ENCODE assay signal across 10 cellular contexts in the genomic region with DNA sequence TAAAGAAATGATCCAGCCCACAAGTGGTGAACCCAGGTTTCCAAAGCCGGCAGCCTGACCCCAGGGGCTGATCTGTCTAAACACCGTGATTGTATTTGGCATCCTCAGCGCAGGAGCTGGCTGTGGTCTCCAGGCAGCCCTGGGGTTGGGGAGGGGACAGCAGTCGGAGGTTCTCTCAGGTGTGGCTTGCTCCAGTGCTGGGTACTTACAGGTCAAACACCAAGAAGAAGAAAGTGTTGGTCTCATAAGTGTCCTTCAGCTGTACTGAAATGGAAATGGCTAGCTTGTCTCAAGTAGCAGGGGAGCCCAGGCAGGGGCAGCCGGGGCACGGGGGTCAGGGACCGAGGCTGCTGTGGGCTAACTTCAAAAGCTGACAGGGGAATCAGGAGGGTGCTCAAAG. TPM values are rescaled to one million over a fixed set of nuclear protein-coding genes. Genes with fewer than 3 reads are reported as not detected.
"Had no signal": no experiment of that assay in that cellular context is flagged by ENCODE, and none has a peak within 500 bp of the region (broad histone marks: within the 10 kb centered on the region; RNA-seq: fewer than 3 reads in every experiment).

No MANE protein-coding gene starts in this region.

- H3K9me3 ChIP-seq: HAP-1 had no signal

- H2AFZ ChIP-seq: GM23248 had no signal

- DNase-seq: GM23248, GOT3, HFFc6 had no signal

- H3K4me1 ChIP-seq: HAP-1 had no signal

- H3K36me3 ChIP-seq: HAP-1 had no signal

- H3K4me3 ChIP-seq: GM23248, HAP-1 had no signal

- H3K27ac ChIP-seq: GM23248, HL-60 had no signal

- ATAC-seq: HCT116, HepG2 had no signal

- H3K9ac ChIP-seq: GM23248 had no signal

RNA-seq across cellular contexts. Expression of a gene that starts 29.5 kb away (rescaled TPM):
- total RNA-seq: GM23248, H4, H7, HepG2, HFFc6, HT1080 had no signal
